ENCODE assay signal across 1 cellular context in the genomic region with DNA sequence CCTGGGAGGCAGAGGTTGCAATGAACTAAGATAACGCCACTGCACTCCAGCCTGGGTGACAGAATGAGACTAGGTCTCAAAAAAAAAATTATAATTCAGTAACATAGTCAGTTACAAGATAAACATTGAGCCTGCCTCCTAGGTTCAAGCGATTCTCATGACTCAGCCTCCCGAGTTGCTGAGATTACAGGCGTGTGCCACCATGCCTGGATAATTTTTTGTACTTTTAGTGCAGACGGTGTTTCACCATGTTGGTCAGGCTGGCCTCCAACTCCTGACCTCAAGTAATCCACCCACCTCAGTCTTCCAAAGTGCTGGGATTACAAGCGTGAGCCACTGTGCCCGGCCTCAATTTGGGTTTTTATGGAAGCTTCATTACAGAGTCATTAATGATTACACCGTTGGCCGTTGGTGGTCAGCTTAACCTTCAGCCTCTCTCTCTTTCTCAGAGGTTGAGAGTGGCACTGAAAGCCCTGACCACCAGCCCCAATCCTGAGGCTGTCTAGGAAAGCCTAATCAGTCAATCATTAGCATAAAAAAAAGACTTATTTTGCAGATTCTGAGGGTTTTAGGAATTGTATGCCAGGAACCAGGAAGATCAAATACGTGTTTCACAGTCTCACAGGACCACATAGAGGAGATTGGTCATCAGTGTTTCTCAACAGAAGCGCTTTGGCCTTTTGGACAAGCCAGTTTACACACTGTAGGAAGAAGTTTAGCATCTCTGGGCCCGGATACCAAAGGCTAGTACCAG.
TF ChIP-seq lines count a peak whose summit lies in the region.

No MANE protein-coding gene starts in this region.

TF ChIP-seq in HCT116, 20 proteins besides CTCF, POLR2A, EP300 and RAD21 (continued from another document):
- TF ChIP-seq SRF (IDR thresholded peaks at IDR 0.05; ENCODE audit: low read depth) (no peak), EZH2 (IDR thresholded peaks at IDR 0.05) (no peak), REST (IDR thresholded peaks at IDR 0.05; ENCODE audit: low read depth) (no peak), ATF3 (IDR thresholded peaks at IDR 0.05) (no peak), ZFX (IDR thresholded peaks at IDR 0.05) (no peak), ZBTB33 (IDR thresholded peaks at IDR 0.05; ENCODE audit: extremely low read depth, insufficient replicate concordance, low read length) (no peak), SIN3A (IDR thresholded peaks at IDR 0.05; ENCODE audit: low read depth) (no peak), POLR2AphosphoS5 (IDR thresholded peaks at IDR 0.05; ENCODE audit: low read depth, low read length) (no peak), ZNF274 (IDR thresholded peaks at IDR 0.05; ENCODE audit: low read depth, low read length) (no peak), EZH2phosphoT487 (IDR thresholded peaks at IDR 0.05; ENCODE audit: borderline replicate concordance) (no peak), CBX3 (IDR thresholded peaks at IDR 0.05; ENCODE audit: low read depth) (no peak), FOSL1 (IDR thresholded peaks at IDR 0.05; ENCODE audit: low read depth) (no peak), CEBPB (IDR thresholded peaks at IDR 0.05; ENCODE audit: low read depth) (no peak)
- TF ChIP-seq, protein P1, sequence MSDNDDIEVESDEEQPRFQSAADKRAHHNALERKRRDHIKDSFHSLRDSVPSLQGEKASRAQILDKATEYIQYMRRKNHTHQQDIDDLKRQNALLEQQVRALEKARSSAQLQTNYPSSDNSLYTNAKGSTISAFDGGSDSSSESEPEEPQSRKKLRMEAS (IDR thresholded peaks at IDR 0.05), result no peak
